In the genomic region with DNA sequence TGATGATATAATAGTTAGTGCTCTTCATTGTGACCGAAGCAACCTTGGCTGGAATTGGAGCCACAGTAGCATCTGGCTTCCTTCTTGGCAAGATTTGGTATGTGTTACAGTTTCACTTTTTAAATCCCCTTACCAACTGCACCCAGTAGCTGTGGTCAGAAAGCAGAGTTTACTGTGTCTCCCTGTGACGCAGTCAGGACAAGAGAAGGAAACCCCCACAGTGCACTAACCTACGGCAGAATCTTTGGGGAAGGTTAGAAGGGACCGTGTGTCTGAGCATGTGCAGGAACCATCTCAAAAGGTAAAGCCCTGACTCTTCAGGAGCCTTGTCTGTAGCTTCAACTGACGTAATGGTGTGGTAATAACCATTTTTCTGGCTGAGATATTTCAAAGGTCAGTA, we compare ENCODE assay signal across 5 cellular contexts. TPM values are rescaled to one million over a fixed set of nuclear protein-coding genes. Genes with fewer than 3 reads are reported as not detected.
"Had no signal": no experiment of that assay in that cellular context is flagged by ENCODE, and none has a peak within 500 bp of the region (broad histone marks: within the 10 kb centered on the region; RNA-seq: fewer than 3 reads in every experiment).

No MANE protein-coding gene starts in this region.

RNA-seq across cellular contexts. Expression of a gene that starts 40.6 kb away (rescaled TPM):
- total RNA-seq: lung microvascular endothelial cell, progenitor cell of endocrine pancreas, pulmonary artery endothelial cell, renal cortical epithelial cell, smooth muscle cell had no signal
